29 cellular contexts compared by ENCODE assay signal in genomic region chrX:39971760-39972159, GRCh38.
"Had no signal": no experiment of that assay in that cellular context is flagged by ENCODE, and none has a peak within 500 bp of the region (broad histone marks: within the 10 kb centered on the region; RNA-seq: fewer than 3 reads in every experiment).

No MANE protein-coding gene starts in this region.

- ATAC-seq: activated naive CD8-positive, alpha-beta T cell treated with anti-CD3 and anti-CD28 coated beads, Interleukin-2, amount 50 U/mL, for 24 hours; activated T-cell treated with anti-CD3 and anti-CD28 coated beads, Interleukin-2, amount 50 U/mL, for 4 hours; Panc1 had no signal

- DNase-seq: activated B cell treated with CpG ODN at 0.5 μM for 24 hours; activated CD4-positive, alpha-beta memory T cell treated with anti-CD3 and anti-CD28 coated beads for 36 hours; activated CD4-positive, alpha-beta T cell treated with anti-CD3 and anti-CD28 coated beads for 4 hours; activated CD4-positive, alpha-beta T cell treated with anti-CD3 and anti-CD28 coated beads, Interleukin-2, amount 50 U/mL, for 1 hour; activated CD4-positive, CD25-positive, alpha-beta regulatory T cell treated with anti-CD3 and anti-CD28 coated beads, Interleukin-2, amount 50 U/mL, for 72 hours; activated CD8-positive, alpha-beta memory T cell treated with anti-CD3 and anti-CD28 coated beads, Interleukin-2, amount 50 U/mL, for 4 hours; activated effector memory CD4-positive, alpha-beta T cell treated with Interleukin-2 at 50 U/mL for 16 hours; activated naive CD4-positive, alpha-beta T cell treated with anti-CD3 and anti-CD28 coated beads, Interleukin-2, amount 10 ng/mL, durations not matched to agents 7 days and 5 days; activated naive CD8-positive, alpha-beta T cell treated with anti-CD3 and anti-CD28 coated beads, Interleukin-2, amount 50 U/mL, for 24 hours; activated T-cell treated with anti-CD3 and anti-CD28 coated beads for 4 hours; activated T-cell treated with anti-CD3 and anti-CD28 coated beads, Interleukin-2, amount 50 U/mL, for 4 hours; anterior cingulate cortex; NCI-H1092 treated with DMSO at 0.1 percent for 48 hours; NCI-H1417; NCI-H146; NCI-H187; NCI-H2029 treated with DMSO at 0.1 percent for 48 hours; NCI-H2107; NCI-H524 treated with DMSO at 0.1 percent for 48 hours; SHP77 treated with DMSO at 0.1 percent for 48 hours; SW 1271; T-helper 1 cell; T-helper 2 cell; T-helper 9 cell had no signal

- H3K27ac ChIP-seq: brain microvascular endothelial cell, VCaP had no signal

- H3K27me3 Mint-ChIP-seq: activated CD4-positive, alpha-beta memory T cell treated with anti-CD3 and anti-CD28 coated beads for 36 hours; activated naive CD4-positive, alpha-beta T cell treated with anti-CD3 and anti-CD28 coated beads, Interleukin-2, amount 10 ng/mL, durations not matched to agents 7 days and 5 days; activated naive CD8-positive, alpha-beta T cell; activated naive CD8-positive, alpha-beta T cell treated with anti-CD3 and anti-CD28 coated beads, Interleukin-2, amount 50 U/mL, for 24 hours; central memory CD8-positive, alpha-beta T cell had no signal

- H3K4me3 Mint-ChIP-seq: activated B cell treated with CpG ODN at 0.5 μM for 24 hours; activated CD4-positive, alpha-beta memory T cell treated with anti-CD3 and anti-CD28 coated beads for 36 hours; activated naive CD4-positive, alpha-beta T cell treated with anti-CD3 and anti-CD28 coated beads, Interleukin-2, amount 10 ng/mL, durations not matched to agents 7 days and 5 days; activated naive CD8-positive, alpha-beta T cell; activated naive CD8-positive, alpha-beta T cell treated with anti-CD3 and anti-CD28 coated beads, Interleukin-2, amount 50 U/mL, for 24 hours; activated T-cell treated with anti-CD3 and anti-CD28 coated beads, Interleukin-2, amount 50 U/mL, for 4 hours; central memory CD8-positive, alpha-beta T cell had no signal

- H3K27ac Mint-ChIP-seq: activated B cell treated with CpG ODN at 0.5 μM for 24 hours; activated CD4-positive, alpha-beta memory T cell treated with anti-CD3 and anti-CD28 coated beads for 36 hours; activated naive CD4-positive, alpha-beta T cell treated with anti-CD3 and anti-CD28 coated beads, Interleukin-2, amount 10 ng/mL, durations not matched to agents 7 days and 5 days; activated naive CD8-positive, alpha-beta T cell; activated naive CD8-positive, alpha-beta T cell treated with anti-CD3 and anti-CD28 coated beads, Interleukin-2, amount 50 U/mL, for 24 hours had no signal

- H3K4me1 Mint-ChIP-seq: activated B cell treated with CpG ODN at 0.5 μM for 24 hours; central memory CD8-positive, alpha-beta T cell had no signal

- H3K27me3 ChIP-seq: brain microvascular endothelial cell had no signal

- H3K9me3 Mint-ChIP-seq: central memory CD8-positive, alpha-beta T cell had no signal

- H3K36me3 ChIP-seq: brain microvascular endothelial cell had no signal
